8 cellular contexts compared by ENCODE assay signal in genomic region chr10:103367782-103368518, GRCh38. TPM values are rescaled to one million over a fixed set of nuclear protein-coding genes. Genes with fewer than 3 reads are reported as not detected.
DNase-seq lines count a peak whose midpoint lies in the region; ATAC-seq and TF ChIP-seq lines count a peak whose summit lies in the region.

Gene TAF5 (plus strand): TSS chr10:103367976. CDS start chr10:103367990, 14 bp downstream.

- TF ChIP-seq CTCF in epithelial cell of esophagus (IDR thresholded peaks at IDR 0.05; ENCODE audit: insufficient read depth, low read depth, low read length, missing control alignments): no peak

- H3K4me3 ChIP-seq in epithelial cell of esophagus (ENCODE audit: low read length) (peak within 1 kb of the TSS; percentile 59), mononuclear cell (ENCODE audit: low read length) (peak within 1 kb of the TSS; percentile 95)

- H3K4me1 ChIP-seq in mononuclear cell (ENCODE audit: insufficient read depth, low read length): peaks cover 19% of the 10 kb centered on the region

- TF ChIP-seq EP300 in Ishikawa (IDR thresholded peaks at IDR 0.05; ENCODE audit: borderline replicate concordance): peak; percentile 44; the same call in 1 of the 2 replicates

- DNase-seq in DMS153 treated with DMSO at 0.1 percent for 48 hours (lab: John Stamatoyannopoulos, UW; ENCODE audit: unreplicated experiment): peak; percentile 87
- peak; percentile 76 for DNase-seq in OCI-M2 (lab: John Stamatoyannopoulos, UW; ENCODE audit: unreplicated experiment)
- DNase-seq in activated T-cell treated with anti-CD3 and anti-CD28 coated beads for 4 hours: peak; percentile 83
- peak; percentile 97 for DNase-seq in epithelial cell of esophagus (ENCODE audit: low read depth)
- peak; percentile 83 to 87 for DNase-seq in stimulated activated CD8-positive, alpha-beta memory T cell treated with anti-CD3 and anti-CD28 coated beads, Interleukin-2, amount 100 ng/mL, for 48 hours (ENCODE audit: low read depth in 2 of 2)

- no peak for TF ChIP-seq RAD21 in Ishikawa (IDR thresholded peaks at IDR 0.05; ENCODE audit: low read depth)

- no peaks in the 10 kb centered on the region for H3K27me3 ChIP-seq in mononuclear cell (ENCODE audit: insufficient read depth, low read length)

- H3K9me3 ChIP-seq in mononuclear cell (ENCODE audit: low read depth, low read length): no peaks in the 10 kb centered on the region

- peak; percentile 55 for ATAC-seq in GM21619 (IDR thresholded peaks at IDR 0.05; ENCODE audit: unreplicated experiment)

TF ChIP-seq in Ishikawa, 13 proteins besides CTCF, POLR2A, EP300 and RAD21:
- TF ChIP-seq USF1 (IDR thresholded peaks at IDR 0.05) (peak; percentile 80), TCF12 (IDR thresholded peaks at IDR 0.05; ENCODE audit: low read depth) (peak; percentile 68), EGR1 (IDR thresholded peaks at IDR 0.05) (peak; percentile 59), CEBPB (IDR thresholded peaks at IDR 0.05) (peak; percentile 64), CREB1 (IDR thresholded peaks at IDR 0.05; ENCODE audit: low read depth) (peak; percentile 65; the same call in 1 of the 2 replicates), TAF1 (IDR thresholded peaks at IDR 0.05; ENCODE audit: low read depth) (peak; percentile 100), REST (IDR thresholded peaks at IDR 0.05; ENCODE audit: low read depth) (peak; percentile 60), YY1 (IDR thresholded peaks at IDR 0.05; ENCODE audit: low read depth) (peak; percentile 100), TEAD4 (IDR thresholded peaks at IDR 0.05) (peak; percentile 75), NFIC (IDR thresholded peaks at IDR 0.05) (peak; percentile 53), FOXM1 (IDR thresholded peaks at IDR 0.05; ENCODE audit: borderline replicate concordance, low read depth) (peak; percentile 94), ZBTB7A (IDR thresholded peaks at IDR 0.05; ENCODE audit: low read depth) (no peak; the same call in 1 of the 2 replicates), MAX (IDR thresholded peaks at IDR 0.05) (peak; percentile 96)
TF ChIP-seq in Ishikawa: peak in this region for 12.

RNA-seq across cellular contexts. Expression of gene TAF5, which starts in this region (rescaled TPM):
- total RNA-seq in mononuclear cell: 4.8 TPM

Comparison
In these comparisons a context has a peak if more than half of its experiments do, and no peak if none do; other contexts are left out.
1. Peak in every context shown above with its lines: DNase-seq, ATAC-seq and H3K4me3 ChIP-seq.